In the genomic region with DNA sequence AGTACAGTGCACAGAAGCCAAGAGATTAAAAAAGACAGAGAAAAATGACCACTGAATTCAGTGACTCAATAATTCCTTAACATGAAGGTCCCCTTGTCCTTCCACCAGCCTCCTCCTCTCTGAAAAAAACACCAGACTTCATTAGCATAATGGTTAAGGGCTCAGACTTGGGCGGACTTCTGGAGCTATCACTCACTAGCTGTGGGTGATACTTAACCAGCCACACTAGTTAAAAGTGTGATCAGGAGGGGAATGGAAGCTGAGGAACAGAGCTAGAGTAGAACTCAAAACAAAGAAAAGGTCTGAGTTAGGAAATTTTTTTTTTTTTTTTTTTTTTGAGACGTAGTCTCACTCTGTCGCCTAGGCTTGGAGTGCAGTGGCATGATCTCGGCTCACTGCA, we compare ENCODE assay signal across 16 cellular contexts. TPM values are rescaled to one million over a fixed set of nuclear protein-coding genes. Genes with fewer than 3 reads are reported as not detected.
A peak's percentile ranks its signal among the peaks of the same experiment; 100 is the strongest.
DNase-seq lines count a peak whose midpoint lies in the region; ATAC-seq and TF ChIP-seq lines count a peak whose summit lies in the region.
"Had no signal": no experiment of that assay in that cellular context is flagged by ENCODE, and none has a peak within 500 bp of the region (broad histone marks: within the 10 kb centered on the region; RNA-seq: fewer than 3 reads in every experiment).

No MANE protein-coding gene starts in this region.

- H3K27me3 ChIP-seq in CD8-positive, alpha-beta T cell (ENCODE audit: insufficient read depth, low read length) = no peaks in the 10 kb centered on the region
- no peaks in the 10 kb centered on the region for H3K27me3 ChIP-seq in IMR-90 (ENCODE audit: control insufficient read depth, insufficient read depth, low read length)
- H3K27me3 ChIP-seq in hepatocyte = no peaks in the 10 kb centered on the region
- H3K27me3 ChIP-seq: gastrocnemius medialis, ovary, stomach had no signal

- no TSS peak for BruUV-seq in IMR-90 (replicated peaks; lab: Mats Ljungman, UMichigan)

- H3K9me3 Mint-ChIP-seq in CD8-positive, alpha-beta T cell = no peaks in the 10 kb centered on the region
- H3K9me3 Mint-ChIP-seq in activated naive CD8-positive, alpha-beta T cell treated with anti-CD3 and anti-CD28 coated beads, Interleukin-2, amount 50 U/mL, for 24 hours = no peaks in the 10 kb centered on the region
- no peaks in the 10 kb centered on the region for H3K9me3 Mint-ChIP-seq in naive thymus-derived CD8-positive, alpha-beta T cell

- H4K5ac ChIP-seq in IMR-90 (ENCODE audit: low read depth, low read length) = no peak overlapping the region

- H3K56ac ChIP-seq in IMR-90 (ENCODE audit: extremely low read depth, insufficient read depth, low read length) = no peak overlapping the region

- H2AFZ ChIP-seq in IMR-90 (replicated peaks; ENCODE audit: low read length, poor library complexity) (no peak overlapping the region), hepatocyte (no peak overlapping the region)

- no peaks in the 10 kb centered on the region for H3K9me3 ChIP-seq in CD8-positive, alpha-beta T cell (ENCODE audit: low read length)
- H3K9me3 ChIP-seq in IMR-90 (ENCODE audit: control insufficient read depth, insufficient read depth, low read length) = no peaks in the 10 kb centered on the region
- no peaks in the 10 kb centered on the region for H3K9me3 ChIP-seq in hepatocyte (ENCODE audit: low read depth)
- H3K9me3 ChIP-seq: gastrocnemius medialis, ovary, stomach had no signal

- no CpG with 5 or more reads among the region's 4 CpGs for WGBS in IMR-90 (ENCODE audit: extremely low coverage in 2 of 2, insufficient read length in 1 of 2), 2 experiments
- WGBS in hepatocyte (ENCODE audit: low lambda C conversion rate, missing lambda C conversion rate) = 69% methylated on average over 4 of the region's 4 CpGs

- no peak overlapping the region for H3K4me3 ChIP-seq in CD8-positive, alpha-beta T cell (ENCODE audit: low read depth, low read length)
- H3K4me3 ChIP-seq in IMR-90 (ENCODE audit: insufficient read depth, low read depth, low read length) (no peak overlapping the region), hepatocyte (no peak overlapping the region)
- H3K4me3 ChIP-seq: gastrocnemius medialis, lung, ovary, stomach had no signal

- H3K14ac ChIP-seq in IMR-90 (replicated peaks; ENCODE audit: low read depth, low read length) = no peak overlapping the region; the same call in 1 of the 2 replicates

- H3K4me3 Mint-ChIP-seq in CD8-positive, alpha-beta T cell = peak overlapping the region; percentile 54
- H3K4me3 Mint-ChIP-seq in activated naive CD8-positive, alpha-beta T cell treated with anti-CD3 and anti-CD28 coated beads, Interleukin-2, amount 50 U/mL, for 24 hours = peak overlapping the region; percentile 49
- peak overlapping the region in 9 of 10 donors; percentile 5 to 72 (median 28) for H3K4me3 Mint-ChIP-seq in naive thymus-derived CD8-positive, alpha-beta T cell

- dilution Hi-C loops in IMR-90 (cut with HindIII; ENCODE audit: low sequenced_read_pairs, unreplicated experiment) = no loop called here

- H2BK5ac ChIP-seq in IMR-90 (ENCODE audit: low read depth, low read length, poor library complexity, severe bottlenecking) = no peak overlapping the region

- peaks cover 31 to 78% of the 10 kb centered on the region in 2 experiments for H3K79me1 ChIP-seq in IMR-90 (ENCODE audit: low read depth in 1 of 2, low read length in 2 of 2)

- peak overlapping the region; percentile 39; the same call in 1 of the 2 replicates for H4K91ac ChIP-seq in IMR-90 (ENCODE audit: insufficient read depth, low read depth, low read length)

- no peaks in the 10 kb centered on the region for H3K27me3 Mint-ChIP-seq in CD8-positive, alpha-beta T cell (ENCODE audit: low read depth)
- H3K27me3 Mint-ChIP-seq in activated naive CD8-positive, alpha-beta T cell treated with anti-CD3 and anti-CD28 coated beads, Interleukin-2, amount 50 U/mL, for 24 hours = no peaks in the 10 kb centered on the region
- H3K27me3 Mint-ChIP-seq in naive thymus-derived CD8-positive, alpha-beta T cell = no peaks in the 10 kb centered on the region

- DNase-seq in CD8-positive, alpha-beta T cell = peak in 1 of 7 experiments; percentile 12
- DNase-seq in IMR-90 = no peak
- peak; percentile 35 for DNase-seq in activated naive CD8-positive, alpha-beta T cell treated with anti-CD3 and anti-CD28 coated beads, Interleukin-2, amount 50 U/mL, for 24 hours
- DNase-seq in naive thymus-derived CD8-positive, alpha-beta T cell = no peak
- DNase-seq in hepatocyte (ENCODE audit: low spot score) = no peak
- DNase-seq in NCI-H1417 (lab: John Stamatoyannopoulos, UW) = no peak
- DNase-seq: AML-193, amygdala, DMS79, gastrocnemius medialis, ovary, SHP77 treated with DMSO at 0.1 percent for 48 hours, stomach had no signal

- TF ChIP-seq POLR2A in IMR-90 (IDR thresholded peaks at IDR 0.05; ENCODE audit: low read depth, low read length) = no peak

- H3K4me2 ChIP-seq in IMR-90 (ENCODE audit: low read depth, low read length) (no peak overlapping the region), hepatocyte (no peak overlapping the region)

- peaks cover 9% of the 10 kb centered on the region for H3K36me3 Mint-ChIP-seq in CD8-positive, alpha-beta T cell
- H3K36me3 Mint-ChIP-seq in activated naive CD8-positive, alpha-beta T cell treated with anti-CD3 and anti-CD28 coated beads, Interleukin-2, amount 50 U/mL, for 24 hours (ENCODE audit: low read depth) = peaks cover 5% of the 10 kb centered on the region
- H3K36me3 Mint-ChIP-seq in naive thymus-derived CD8-positive, alpha-beta T cell = peaks cover 0 to 11% (median 0%) of the 10 kb centered on the region in 3 donors

- H3K27ac Mint-ChIP-seq in CD8-positive, alpha-beta T cell = peak overlapping the region; percentile 71
- peak overlapping the region; percentile 79 for H3K27ac Mint-ChIP-seq in activated naive CD8-positive, alpha-beta T cell treated with anti-CD3 and anti-CD28 coated beads, Interleukin-2, amount 50 U/mL, for 24 hours
- peak overlapping the region in 7 of 10 donors; percentile 4 to 86 (median 60) for H3K27ac Mint-ChIP-seq in naive thymus-derived CD8-positive, alpha-beta T cell

- in situ Hi-C loops in IMR-90 (cut with MboI; ENCODE audit: low sequenced_read_pairs) = no loop called here

- no peak for TF ChIP-seq RAD21 in IMR-90 (IDR thresholded peaks at IDR 0.05; ENCODE audit: low read length)

- CTCF ChIA-PET in CD8-positive, alpha-beta T cell (lab: Charles Lee) = interaction anchor here (1.1 to 3.5 kb wide), 7 partner anchors 21 to 218 kb away, joined by 3 to 21 read pairs (median 5); no protein-coding TSS in a partner anchor
- CTCF ChIA-PET in IMR-90 (lab: Yijun Ruan, JAX) = no interaction called here

- H3K4me1 ChIP-seq in CD8-positive, alpha-beta T cell (ENCODE audit: insufficient read depth, low read length) = peaks cover 49% of the 10 kb centered on the region
- H3K4me1 ChIP-seq in IMR-90 (ENCODE audit: control insufficient read depth, insufficient read depth, low read length) (peaks cover 16% of the 10 kb centered on the region), hepatocyte (ENCODE audit: insufficient read depth) (peaks cover 6% of the 10 kb centered on the region)

- H3K9ac ChIP-seq in IMR-90 (ENCODE audit: low read depth, low read length) = no peak overlapping the region

- H3K9me2 ChIP-seq in hepatocyte (replicated peaks; ENCODE audit: insufficient read depth) = no peaks in the 10 kb centered on the region

- intact Hi-C loops in CD8-positive, alpha-beta T cell (cut with DNase I, micrococcal nuclease) = no loop called here
- intact Hi-C loops in IMR-90 (cut with micrococcal nuclease) = no loop called here

- 0 out of 2 replicates have a peak overlapping the region, but pooled peaks have one; percentile 49 for H3K18ac ChIP-seq in IMR-90 (ENCODE audit: low read depth, low read length)

- H2AK5ac ChIP-seq in IMR-90 (ENCODE audit: low read depth, low read length) = no peak overlapping the region; the same call in 1 of the 2 replicates

- no peak overlapping the region for H3K27ac ChIP-seq in CD8-positive, alpha-beta T cell (ENCODE audit: low read depth, low read length)
- no peak overlapping the region for H3K27ac ChIP-seq in IMR-90 (ENCODE audit: insufficient read depth, low read length)
- H3K27ac ChIP-seq in hepatocyte = no peak overlapping the region
- H3K27ac ChIP-seq: gastrocnemius medialis, ovary, stomach had no signal

- ATAC-seq in CD8-positive, alpha-beta T cell = peak; percentile 32
- ATAC-seq in IMR-90 (ENCODE audit: low read depth) = no peak
- ATAC-seq in activated naive CD8-positive, alpha-beta T cell treated with anti-CD3 and anti-CD28 coated beads, Interleukin-2, amount 50 U/mL, for 24 hours = peak; percentile 84
- peak; percentile 26 to 40 for ATAC-seq in naive thymus-derived CD8-positive, alpha-beta T cell
- ATAC-seq in HG02884 (IDR thresholded peaks at IDR 0.05; ENCODE audit: unreplicated experiment) = no peak
- no peak for ATAC-seq in GM21723 (IDR thresholded peaks at IDR 0.05; ENCODE audit: unreplicated experiment)
- ATAC-seq: gastrocnemius medialis had no signal

- H4K20me1 ChIP-seq in IMR-90 (ENCODE audit: insufficient read depth, low read length) (peaks cover 70% of the 10 kb centered on the region), hepatocyte (ENCODE audit: insufficient read depth, poor library complexity, severe bottlenecking) (peaks cover 48% of the 10 kb centered on the region)

- no peak overlapping the region for H2BK120ac ChIP-seq in IMR-90 (ENCODE audit: low read depth, low read length)

- H2BK20ac ChIP-seq in IMR-90 (ENCODE audit: low read depth, low read length) = no peak overlapping the region; the same call in 1 of the 2 replicates

- no peak overlapping the region for H2BK15ac ChIP-seq in IMR-90 (ENCODE audit: low read depth, low read length)

- TF ChIP-seq CTCF in CD8-positive, alpha-beta T cell (IDR thresholded peaks at IDR 0.05) = no peak
- TF ChIP-seq CTCF in IMR-90 (conservative IDR thresholded peaks at IDR 0.05; ENCODE audit: low read depth, low read length) = no peak
- TF ChIP-seq CTCF in hepatocyte (IDR thresholded peaks at IDR 0.05; ENCODE audit: poor library complexity) = no peak

- H3K4ac ChIP-seq in IMR-90 (ENCODE audit: low read depth, low read length) = peak overlapping the region; percentile 33; the same call in 1 of the 2 replicates

- no peak overlapping the region for H3K23ac ChIP-seq in IMR-90 (ENCODE audit: low read depth, low read length)

- peak overlapping the region in 1 of 2 experiments; percentile 42; a peak in 1 of 4 replicates for H4K8ac ChIP-seq in IMR-90 (ENCODE audit: low read depth in 2 of 2, low read length in 2 of 2)

- peaks cover 63% of the 10 kb centered on the region for H3K4me1 Mint-ChIP-seq in CD8-positive, alpha-beta T cell (ENCODE audit: low read depth)
- peaks cover 75% of the 10 kb centered on the region for H3K4me1 Mint-ChIP-seq in activated naive CD8-positive, alpha-beta T cell treated with anti-CD3 and anti-CD28 coated beads, Interleukin-2, amount 50 U/mL, for 24 hours
- H3K4me1 Mint-ChIP-seq in naive thymus-derived CD8-positive, alpha-beta T cell = peaks cover 23 to 78% (median 61%) of the 10 kb centered on the region in 4 donors

- H3K9me1 ChIP-seq in IMR-90 (ENCODE audit: insufficient read depth, low read length) = peaks cover 12% of the 10 kb centered on the region

- H3K79me2 ChIP-seq in hepatocyte = peaks cover 88% of the 10 kb centered on the region

- no peaks in the 10 kb centered on the region for H3K36me3 ChIP-seq in CD8-positive, alpha-beta T cell (ENCODE audit: insufficient read depth, low read length)
- H3K36me3 ChIP-seq in IMR-90 (ENCODE audit: control insufficient read depth, insufficient read depth, low read length) (no peaks in the 10 kb centered on the region), hepatocyte (replicated peaks; ENCODE audit: insufficient read depth, low read depth) (no peaks in the 10 kb centered on the region)
- H3K36me3 ChIP-seq: gastrocnemius medialis, ovary, stomach had no signal

- POLR2A ChIA-PET in CD8-positive, alpha-beta T cell (lab: Charles Lee) = interaction anchor here (0.5 to 2.3 kb wide), 5 partner anchors 15 to 1151 kb away, joined by 3 to 5 read pairs (median 4); no protein-coding TSS in a partner anchor
- POLR2A ChIA-PET in IMR-90 (lab: Charles Lee; ENCODE audit: unreplicated experiment) = no interaction called here
- POLR2A ChIA-PET in naive thymus-derived CD8-positive, alpha-beta T cell (lab: Charles Lee) = interaction anchor here (0.7 kb wide), 4 partner anchors 17 to 583 kb away, joined by 3 to 4 read pairs (median 3); no protein-coding TSS in a partner anchor

- no peak overlapping the region for H2AK9ac ChIP-seq in IMR-90 (replicated peaks; ENCODE audit: low read depth, low read length, poor library complexity)

RNA-seq across cellular contexts. Expression of gene ZNF652, which starts 23.2 kb away (rescaled TPM):
- total RNA-seq in CD8-positive, alpha-beta T cell = 10 to 100 TPM; 28.1 to 28.6 TPM
- total RNA-seq in IMR-90 (2012; rRNA removed) (8.8 and 9.7 TPM in 2 replicates), hepatocyte (46.2 and 55.6 TPM in 2 replicates)
- polyA plus RNA-seq in IMR-90 (2012; rRNA removed) (3.3 and 3.6 TPM in 2 replicates), hepatocyte (18.5 and 23.0 TPM in 2 replicates)
- 1.1 and 1.9 TPM in 2 replicates for polyA plus RNA-seq in IMR-90 (2012; cell fraction: cytosol; rRNA removed)
- polyA plus RNA-seq in IMR-90 (2012; cell fraction: nucleus; rRNA removed; ENCODE audit: low replicate concordance) = 4.0 and 17.5 TPM in 2 replicates
- total RNA-seq in naive thymus-derived CD8-positive, alpha-beta T cell = 10 to 100 TPM; 56.5 to 62.2 TPM
- 10 to 100 TPM; 19.9 to 20.8 (median 20.1) TPM for polyA plus RNA-seq in naive thymus-derived CD8-positive, alpha-beta T cell

Comparison
In these comparisons a context has a peak if more than half of its experiments do, and no peak if none do; other contexts are left out.
1. ATAC-seq: peak in CD8-positive, alpha-beta T cell (single experiment), activated naive CD8-positive, alpha-beta T cell treated with anti-CD3 and anti-CD28 coated beads, Interleukin-2, amount 50 U/mL, for 24 hours (single experiment) and naive thymus-derived CD8-positive, alpha-beta T cell (2 of 2); none in IMR-90 (single experiment), HG02884 (single experiment) and GM21723 (single experiment).
2. Peak in every context shown above with its lines, with median percentiles within 50 percentile points of each other: H3K27ac Mint-ChIP-seq and H3K4me3 Mint-ChIP-seq.